In genomic region chr1:11266268-11267074, GRCh38 we compare ENCODE assay signal across 33 cellular contexts.
"Had no signal": no experiment of that assay in that cellular context is flagged by ENCODE, and none has a peak within 500 bp of the region (broad histone marks: within the 10 kb centered on the region; RNA-seq: fewer than 3 reads in every experiment).

No MANE protein-coding gene starts in this region.

- H3K36me3 ChIP-seq: ascending aorta, cardiac muscle cell, Peyer's patch had no signal

- H3K9me3 ChIP-seq: ascending aorta, Peyer's patch, SJSA1, SK-N-SH had no signal

- H3K9ac ChIP-seq: SK-N-SH had no signal

- H3K27me3 Mint-ChIP-seq: activated naive CD4-positive, alpha-beta T cell treated with anti-CD3 and anti-CD28 coated beads, Interleukin-2, amount 50 U/mL, for 24 hours; activated T-cell treated with anti-CD3 and anti-CD28 coated beads, Interleukin-2, amount 50 U/mL, for 24 hours had no signal

- H3K27ac ChIP-seq: ascending aorta, cardiac muscle cell, Peyer's patch, WERI-Rb-1 had no signal

- DNase-seq: activated CD4-positive, alpha-beta T cell treated with anti-CD3 and anti-CD28 coated beads, Interleukin-2, amount 10 ng/mL, durations not matched to agents 24 days and 14 days; activated CD4-positive, alpha-beta T cell treated with anti-CD3 and anti-CD28 coated beads, Interleukin-2, amount 50 U/mL, for 48 hours; activated CD8-positive, alpha-beta T cell treated with anti-CD3 and anti-CD28 coated beads, Interleukin-2, amount 10 ng/mL, durations not matched to agents 7 days and 5 days; activated gamma-delta T cell; activated naive CD4-positive, alpha-beta T cell treated with Interleukin-2 at 50 U/mL for 16 hours; activated naive CD8-positive, alpha-beta T cell treated with anti-CD3 and anti-CD28 coated beads, Interleukin-2, amount 10 ng/mL, durations not matched to agents 7 days and 5 days; activated T-cell treated with anti-CD3 and anti-CD28 coated beads, Interleukin-2, amount 50 U/mL, for 24 hours; amygdala; NCI-H1092 treated with DMSO at 0.1 percent for 48 hours; NCI-H1417; NCI-H146; NCI-H187; NCI-H2029 treated with DMSO at 0.1 percent for 48 hours; NCI-H2107; NCI-H2171; NCI-H510A; NCI-H526; NCI-H748 treated with DMSO at 0.1 percent for 48 hours; NK-92 treated with Interleukin-12 subunit alpha and Interleukin-12 subunit beta, amount 100 ng/mL, for 24 hours; PC-3; Peyer's patch; RPMI8226; SHP77 treated with DMSO at 0.1 percent for 48 hours; SK-N-SH; T-helper 1 cell; T-helper 2 cell; T1000; WERI-Rb-1 had no signal

- H3K27ac Mint-ChIP-seq: activated CD4-positive, alpha-beta T cell treated with anti-CD3 and anti-CD28 coated beads, Interleukin-2, amount 10 ng/mL, durations not matched to agents 24 days and 14 days; activated CD8-positive, alpha-beta T cell treated with anti-CD3 and anti-CD28 coated beads, Interleukin-2, amount 10 ng/mL, durations not matched to agents 7 days and 5 days; activated naive CD4-positive, alpha-beta T cell treated with anti-CD3 and anti-CD28 coated beads, Interleukin-2, amount 50 U/mL, for 24 hours; activated naive CD8-positive, alpha-beta T cell treated with anti-CD3 and anti-CD28 coated beads, Interleukin-2, amount 10 ng/mL, durations not matched to agents 7 days and 5 days; activated T-cell treated with anti-CD3 and anti-CD28 coated beads, Interleukin-2, amount 50 U/mL, for 24 hours; activated T-helper 2 cell treated with anti-CD3 and anti-CD28 coated beads, Interferon-gamma antibody, Interleukin-2, Interleukin-4, amounts not matched to agents 10 μg/mL and 5 μg/mL and 100 μg/mL, durations not matched to agents 14 hours and 24 hours and 36 hours had no signal

- ATAC-seq: activated CD8-positive, alpha-beta T cell treated with anti-CD3 and anti-CD28 coated beads, Interleukin-2, amount 10 ng/mL, durations not matched to agents 7 days and 5 days; PC-3 had no signal

- H3K4me3 ChIP-seq: ascending aorta, cardiac muscle cell, Peyer's patch, SJSA1 had no signal

- H3K4me3 Mint-ChIP-seq: activated CD4-positive, alpha-beta T cell treated with anti-CD3 and anti-CD28 coated beads, Interleukin-2, amount 10 ng/mL, durations not matched to agents 24 days and 14 days; activated CD8-positive, alpha-beta T cell treated with anti-CD3 and anti-CD28 coated beads, Interleukin-2, amount 10 ng/mL, durations not matched to agents 7 days and 5 days; activated naive CD4-positive, alpha-beta T cell treated with anti-CD3 and anti-CD28 coated beads, Interleukin-2, amount 50 U/mL, for 24 hours; activated naive CD8-positive, alpha-beta T cell treated with anti-CD3 and anti-CD28 coated beads, Interleukin-2, amount 10 ng/mL, durations not matched to agents 7 days and 5 days; activated T-cell treated with anti-CD3 and anti-CD28 coated beads, Interleukin-2, amount 50 U/mL, for 24 hours had no signal

- H3K9me2 ChIP-seq: SK-N-SH had no signal

- H3K36me3 Mint-ChIP-seq: activated naive CD8-positive, alpha-beta T cell treated with anti-CD3 and anti-CD28 coated beads, Interleukin-2, amount 10 ng/mL, durations not matched to agents 7 days and 5 days had no signal

- H3K4me2 ChIP-seq: SK-N-SH had no signal

- H3K9me3 Mint-ChIP-seq: activated CD4-positive, alpha-beta T cell treated with anti-CD3 and anti-CD28 coated beads, Interleukin-2, amount 10 ng/mL, durations not matched to agents 24 days and 14 days; activated naive CD4-positive, alpha-beta T cell treated with anti-CD3 and anti-CD28 coated beads, Interleukin-2, amount 50 U/mL, for 24 hours; activated naive CD8-positive, alpha-beta T cell treated with anti-CD3 and anti-CD28 coated beads, Interleukin-2, amount 10 ng/mL, durations not matched to agents 7 days and 5 days; activated T-cell treated with anti-CD3 and anti-CD28 coated beads, Interleukin-2, amount 50 U/mL, for 24 hours; activated T-helper 2 cell treated with anti-CD3 and anti-CD28 coated beads, Interferon-gamma antibody, Interleukin-2, Interleukin-4, amounts not matched to agents 10 μg/mL and 5 μg/mL and 100 μg/mL, durations not matched to agents 14 hours and 24 hours and 36 hours had no signal

- H3K27me3 ChIP-seq: ascending aorta, cardiac muscle cell, Peyer's patch, SJSA1 had no signal
